Comparison of ENCODE assay signal across 22 cellular contexts in genomic region chr1:154621875-154622274, GRCh38. TPM values are rescaled to one million over a fixed set of nuclear protein-coding genes. Genes with fewer than 3 reads are reported as not detected.
DNase-seq lines count a peak whose midpoint lies in the region; ATAC-seq, FAIRE-seq and TF ChIP-seq lines count a peak whose summit lies in the region.
"Had no signal": no experiment of that assay in that cellular context is flagged by ENCODE, and none has a peak within 500 bp of the region (broad histone marks: within the 10 kb centered on the region; RNA-seq: fewer than 3 reads in every experiment).

No MANE protein-coding gene starts in this region.

- H3K27me3 ChIP-seq in RWPE2 (ENCODE audit: insufficient read depth, poor library complexity, severe bottlenecking) (no peaks in the 10 kb centered on the region), astrocyte (ENCODE audit: insufficient read depth, low read length) (no peaks in the 10 kb centered on the region), neural progenitor cell (no peaks in the 10 kb centered on the region)
- H3K27me3 ChIP-seq: uterus had no signal

- H3K9ac ChIP-seq in astrocyte (ENCODE audit: low read length) (no peak overlapping the region), neural progenitor cell (no peak overlapping the region)

- intact Hi-C loops in OCI-LY7 (cut with micrococcal nuclease; ENCODE audit: unreplicated experiment) = no loop called here

- POLR2A ChIA-PET in OCI-LY7 (lab: Charles Lee) = interaction anchor here (0.5 kb wide), 1 partner anchor 270 kb away, joined by 3 read pairs; no protein-coding TSS in a partner anchor

- peaks cover 79% of the 10 kb centered on the region for H4K20me1 ChIP-seq in astrocyte (ENCODE audit: insufficient read depth, low read length)
- H4K20me1 ChIP-seq in neural progenitor cell (ENCODE audit: low read depth) = peaks cover 66% of the 10 kb centered on the region
- peaks cover 23% of the 10 kb centered on the region for H4K20me1 ChIP-seq in OCI-LY7 (ENCODE audit: insufficient read depth, low read length)

- H3K27me3 Mint-ChIP-seq in activated naive CD4-positive, alpha-beta T cell treated with anti-CD3 and anti-CD28 coated beads, Interleukin-2, amount 50 U/mL, for 24 hours = no peaks in the 10 kb centered on the region
- H3K27me3 Mint-ChIP-seq in astrocyte (ENCODE audit: low read depth, unreplicated experiment) (no peaks in the 10 kb centered on the region), neural progenitor cell (ENCODE audit: insufficient read depth, low read depth) (peaks cover under 1% of the 10 kb centered on the region)
- H3K27me3 Mint-ChIP-seq: activated CD4-positive, alpha-beta memory T cell treated with anti-CD3 and anti-CD28 coated beads, Interleukin-2, amount 10 ng/mL, durations not matched to agents 7 days and 5 days; memory B cell had no signal

- peaks cover 8% of the 10 kb centered on the region for H3K36me3 Mint-ChIP-seq in activated naive CD4-positive, alpha-beta T cell treated with anti-CD3 and anti-CD28 coated beads, Interleukin-2, amount 50 U/mL, for 24 hours
- peaks cover 8% of the 10 kb centered on the region for H3K36me3 Mint-ChIP-seq in astrocyte (ENCODE audit: low read depth, unreplicated experiment)
- peaks cover 3% of the 10 kb centered on the region for H3K36me3 Mint-ChIP-seq in neural progenitor cell
- H3K36me3 Mint-ChIP-seq: natural killer cell had no signal

- no peaks in the 10 kb centered on the region for H3K9me3 ChIP-seq in RWPE2 (ENCODE audit: severe bottlenecking)
- no peaks in the 10 kb centered on the region for H3K9me3 ChIP-seq in astrocyte (ENCODE audit: insufficient read depth, low read depth, low read length)
- H3K9me3 ChIP-seq in neural progenitor cell (ENCODE audit: low read depth) = no peaks in the 10 kb centered on the region
- H3K9me3 ChIP-seq in OCI-LY7 (ENCODE audit: low read length) = no peaks in the 10 kb centered on the region
- H3K9me3 ChIP-seq: HAP-1, uterus had no signal

- ATAC-seq in RWPE2 (ENCODE audit: low read depth) (no peak), GM21529 (IDR thresholded peaks at IDR 0.05; ENCODE audit: unreplicated experiment) (no peak), GM19452 (IDR thresholded peaks at IDR 0.05; ENCODE audit: unreplicated experiment) (no peak)
- ATAC-seq: natural killer cell had no signal

- no peaks in the 10 kb centered on the region for H3K9me3 Mint-ChIP-seq in activated naive CD4-positive, alpha-beta T cell treated with anti-CD3 and anti-CD28 coated beads, Interleukin-2, amount 50 U/mL, for 24 hours
- H3K9me3 Mint-ChIP-seq in astrocyte (ENCODE audit: unreplicated experiment) (no peaks in the 10 kb centered on the region), neural progenitor cell (no peaks in the 10 kb centered on the region)
- H3K9me3 Mint-ChIP-seq: activated CD4-positive, alpha-beta memory T cell treated with anti-CD3 and anti-CD28 coated beads, Interleukin-2, amount 10 ng/mL, durations not matched to agents 7 days and 5 days; memory B cell; natural killer cell had no signal

- H3K4me1 Mint-ChIP-seq in activated naive CD4-positive, alpha-beta T cell treated with anti-CD3 and anti-CD28 coated beads, Interleukin-2, amount 50 U/mL, for 24 hours = peaks cover 71% of the 10 kb centered on the region
- peaks cover 56% of the 10 kb centered on the region for H3K4me1 Mint-ChIP-seq in astrocyte (ENCODE audit: low read depth, unreplicated experiment)
- H3K4me1 Mint-ChIP-seq in neural progenitor cell = peaks cover 15% of the 10 kb centered on the region

- no TSS peak for BruUV-seq in OCI-LY7 (replicated peaks; lab: Mats Ljungman, UMichigan)

- H3K4me3 Mint-ChIP-seq in activated naive CD4-positive, alpha-beta T cell treated with anti-CD3 and anti-CD28 coated beads, Interleukin-2, amount 50 U/mL, for 24 hours = peak overlapping the region; percentile 20
- no peak overlapping the region for H3K4me3 Mint-ChIP-seq in astrocyte (ENCODE audit: unreplicated experiment)
- H3K4me3 Mint-ChIP-seq in neural progenitor cell = peak overlapping the region; percentile 33
- H3K4me3 Mint-ChIP-seq: activated CD4-positive, alpha-beta memory T cell treated with anti-CD3 and anti-CD28 coated beads, Interleukin-2, amount 10 ng/mL, durations not matched to agents 7 days and 5 days; memory B cell; natural killer cell had no signal

- H3K9me2 ChIP-seq in OCI-LY7 (ENCODE audit: insufficient read depth, low read length) = no peaks in the 10 kb centered on the region

- H2AFZ ChIP-seq in astrocyte (ENCODE audit: low read depth, low read length) = no peak overlapping the region
- H2AFZ ChIP-seq in neural progenitor cell (replicated peaks) = no peak overlapping the region
- H2AFZ ChIP-seq in OCI-LY7 (ENCODE audit: low read length) = no peak overlapping the region
- H2AFZ ChIP-seq: PC-9 had no signal

- H3K27ac Mint-ChIP-seq in activated naive CD4-positive, alpha-beta T cell treated with anti-CD3 and anti-CD28 coated beads, Interleukin-2, amount 50 U/mL, for 24 hours = no peak overlapping the region
- H3K27ac Mint-ChIP-seq in astrocyte (ENCODE audit: unreplicated experiment) (no peak overlapping the region), neural progenitor cell (no peak overlapping the region)
- H3K27ac Mint-ChIP-seq: activated CD4-positive, alpha-beta memory T cell treated with anti-CD3 and anti-CD28 coated beads, Interleukin-2, amount 10 ng/mL, durations not matched to agents 7 days and 5 days; memory B cell had no signal

- H3F3A ChIP-seq in neural progenitor cell (ENCODE audit: low read depth) = no peaks in the 10 kb centered on the region

- H3K4me2 ChIP-seq in astrocyte (ENCODE audit: low read length) = no peak overlapping the region
- no peak overlapping the region for H3K4me2 ChIP-seq in neural progenitor cell
- H3K4me2 ChIP-seq in OCI-LY7 (ENCODE audit: low read length) = no peak overlapping the region
- H3K4me2 ChIP-seq: PC-9, smooth muscle cell had no signal

- H3K79me2 ChIP-seq in astrocyte (ENCODE audit: insufficient read depth, low read length) = peaks cover 98% of the 10 kb centered on the region
- peaks cover 100% of the 10 kb centered on the region for H3K79me2 ChIP-seq in neural progenitor cell (ENCODE audit: low read depth)
- H3K79me2 ChIP-seq in OCI-LY7 (ENCODE audit: insufficient read depth, low read depth, low read length) = peaks cover 94% of the 10 kb centered on the region

- H3K4me3 ChIP-seq in RWPE2 (ENCODE audit: severe bottlenecking) (no peak overlapping the region), astrocyte (ENCODE audit: insufficient read depth, low read depth, low read length) (no peak overlapping the region), neural progenitor cell (no peak overlapping the region), OCI-LY7 (ENCODE audit: low read depth, low read length, poor library complexity, severe bottlenecking) (no peak overlapping the region)
- H3K4me3 ChIP-seq: HAP-1, PC-9, smooth muscle cell, uterus had no signal

- H3K36me3 ChIP-seq in RWPE2 (ENCODE audit: low read depth) (peaks cover 38% of the 10 kb centered on the region), astrocyte (ENCODE audit: insufficient read depth, low read length) (peaks cover 6% of the 10 kb centered on the region), neural progenitor cell (no peaks in the 10 kb centered on the region), OCI-LY7 (ENCODE audit: insufficient read depth, low read length) (peaks cover 45% of the 10 kb centered on the region)
- H3K36me3 ChIP-seq: HAP-1, uterus had no signal

- H3K27ac ChIP-seq in RWPE2 (ENCODE audit: poor library complexity, severe bottlenecking) (peak overlapping the region; percentile 30), astrocyte (ENCODE audit: low read depth, low read length) (no peak overlapping the region), neural progenitor cell (no peak overlapping the region), OCI-LY7 (ENCODE audit: low read depth, low read length, poor library complexity, severe bottlenecking) (no peak overlapping the region)
- H3K27ac ChIP-seq: PC-9, uterus had no signal

- no peak for DNase-seq in activated naive CD4-positive, alpha-beta T cell treated with Interleukin-2 at 50 U/mL for 16 hours
- no peak for DNase-seq in RWPE2 (ENCODE audit: low spot score)
- peak; percentile 37 for DNase-seq in astrocyte (ENCODE audit: low read depth)
- DNase-seq in neural progenitor cell (ENCODE audit: low spot score) = no peak
- DNase-seq in OCI-LY7 (ENCODE audit: low spot score) = no peak
- DNase-seq: activated CD4-positive, alpha-beta memory T cell treated with anti-CD3 and anti-CD28 coated beads, Interleukin-2, amount 10 ng/mL, durations not matched to agents 7 days and 5 days; anterior cingulate cortex; KG1; natural killer cell; NCI-H1092 treated with DMSO at 0.1 percent for 48 hours; NCI-H526; PC-9; stimulated activated CD8-positive, alpha-beta memory T cell treated with anti-CD3 and anti-CD28 coated beads, Interleukin-4, amount 100 ng/mL, for 48 hours; uterus had no signal

- H3K4me1 ChIP-seq in RWPE2 (ENCODE audit: insufficient read depth, poor library complexity, severe bottlenecking) = peaks cover 8% of the 10 kb centered on the region
- H3K4me1 ChIP-seq in astrocyte (ENCODE audit: insufficient read depth, low read length) = peaks cover 25% of the 10 kb centered on the region
- peaks cover 7% of the 10 kb centered on the region for H3K4me1 ChIP-seq in neural progenitor cell
- H3K4me1 ChIP-seq in OCI-LY7 (ENCODE audit: insufficient read depth, low read length, poor library complexity, severe bottlenecking) = peaks cover 16% of the 10 kb centered on the region

- CTCF ChIA-PET in OCI-LY7 (lab: Charles Lee; ENCODE audit: unreplicated experiment) = no interaction called here

- FAIRE-seq in astrocyte (lab: Jason Lieb, UNC) = no peak
- FAIRE-seq: colon had no signal

- TF ChIP-seq CTCF in RWPE2 (IDR thresholded peaks at IDR 0.05; ENCODE audit: poor library complexity, severe bottlenecking) (no peak), astrocyte (IDR thresholded peaks at IDR 0.05; ENCODE audit: insufficient read depth, low read depth, low read length) (no peak), neural progenitor cell (IDR thresholded peaks at IDR 0.05) (no peak), OCI-LY7 (conservative IDR thresholded peaks at IDR 0.05; ENCODE audit: low read length) (no peak)

RNA-seq across cellular contexts. Expression of gene ADAR, which starts 13.9 kb away (rescaled TPM):
- 275 and 278 TPM in 2 replicates for total RNA-seq in astrocyte
- 128 and 139 TPM in 2 replicates for total RNA-seq in neural progenitor cell (ENCODE audit: low replicate concordance)
- 87.8 and 90.2 TPM in 2 replicates for total RNA-seq in OCI-LY7 (2014; rRNA removed; shearing (Covaris generic))
- total RNA-seq in OCI-LY7 (2022) = 136 and 139 TPM in 2 replicates

RNA-seq across cellular contexts. Expression of gene CHRNB2, which starts 54.3 kb away (rescaled TPM):
- total RNA-seq in astrocyte (0.20 and 0.24 TPM in 2 replicates), neural progenitor cell (ENCODE audit: low replicate concordance) (0.11 and 2.3 TPM in 2 replicates), OCI-LY7 (2022) (0.42 and 0.55 TPM in 2 replicates)
- 0.13 and 0.33 TPM in 2 replicates for total RNA-seq in OCI-LY7 (2014; rRNA removed; shearing (Covaris generic))
- total RNA-seq: activated CD4-positive, alpha-beta memory T cell treated with anti-CD3 and anti-CD28 coated beads, Interleukin-2, amount 10 ng/mL, durations not matched to agents 7 days and 5 days; natural killer cell; PC-9; posterior vena cava; smooth muscle cell had no signal
